ENCODE assay signal across 8 cellular contexts in genomic region chr16:1678500-1679098, GRCh38. TPM values are rescaled to one million over a fixed set of nuclear protein-coding genes. Genes with fewer than 3 reads are reported as not detected.
DNase-seq lines count a peak whose midpoint lies in the region; TF ChIP-seq lines count a peak whose summit lies in the region.

No MANE protein-coding gene starts in this region.

- CTCF ChIA-PET in HEK293T (lab: Yijun Ruan, JAX), result interaction anchor here (1.2 to 1.4 kb wide), 2 partner anchors 27 to 45 kb away, joined by 5 to 6 read pairs; partner anchors contain the start of gene MAPK8IP3
- CTCF ChIA-PET in OCI-LY7 (lab: Charles Lee; ENCODE audit: unreplicated experiment), result interaction anchor here (1.0 kb wide), 1 partner anchor 27 kb away, joined by 3 read pairs; the partner anchor contains the start of gene MAPK8IP3

- no peaks in the 10 kb centered on the region for H3K9me3 ChIP-seq in OCI-LY7 (ENCODE audit: low read length)

- H3K4me1 ChIP-seq in OCI-LY7 (ENCODE audit: insufficient read depth, low read length, poor library complexity, severe bottlenecking) (peaks cover 22% of the 10 kb centered on the region), urinary bladder (ENCODE audit: insufficient read depth) (peaks cover 1% of the 10 kb centered on the region)

- H4K20me1 ChIP-seq in OCI-LY7 (ENCODE audit: insufficient read depth, low read length), result peaks cover 22% of the 10 kb centered on the region

- H3K4me3 ChIP-seq in OCI-LY7 (ENCODE audit: low read depth, low read length, poor library complexity, severe bottlenecking), result peak overlapping the region; percentile 97
- H3K4me3 ChIP-seq in urinary bladder (ENCODE audit: low read depth, low read length), result peak overlapping the region; percentile 79

- H3K36me3 ChIP-seq in OCI-LY7 (ENCODE audit: insufficient read depth, low read length), result peaks cover 51% of the 10 kb centered on the region
- H3K36me3 ChIP-seq in urinary bladder (ENCODE audit: insufficient read depth), result no peaks in the 10 kb centered on the region

- DNase-seq in CMK (ENCODE audit: low read depth) (peak; percentile 24), HEK293T (ENCODE audit: extremely low spot score) (peak; percentile 18), OCI-LY7 (ENCODE audit: low spot score) (peak; percentile 33), globus pallidus (ENCODE audit: low spot score) (peak; percentile 23), posterior vena cava (ENCODE audit: low spot score) (peak; percentile 81), islet precursor cell (no peak)
- DNase-seq in activated T-helper 9 cell treated with anti-CD3 and anti-CD28 coated beads, Interleukin-2, amount 50 U/mL, for 16 hours (ENCODE audit: low read depth), result peak; percentile 43

- no peak for TF ChIP-seq CTCF in OCI-LY7 (conservative IDR thresholded peaks at IDR 0.05; ENCODE audit: low read length)

- POLR2A ChIA-PET in HEK293T (lab: Yijun Ruan, JAX), result interaction anchor here (0.7 to 3.4 kb wide), 8 partner anchors 12 to 86 kb away, joined by 3 to 30 read pairs (median 4); partner anchors contain the start of gene MAPK8IP3
- POLR2A ChIA-PET in OCI-LY7 (lab: Charles Lee), result interaction anchor here (0.6 to 0.8 kb wide), 3 partner anchors 27 to 1230 kb away, joined by 3 to 8 read pairs (median 3); partner anchors contain the start of gene MAPK8IP3

- H3K9me2 ChIP-seq in OCI-LY7 (ENCODE audit: insufficient read depth, low read length), result no peaks in the 10 kb centered on the region

- WGBS in urinary bladder, result 1% methylated on average over 45 of the region's 45 CpGs

- peak overlapping the region; percentile 99 for H3K4me2 ChIP-seq in OCI-LY7 (ENCODE audit: low read length)

- H2AFZ ChIP-seq in OCI-LY7 (ENCODE audit: low read length), result no peak overlapping the region; the same call in 1 of the 2 replicates

- H3K79me2 ChIP-seq in OCI-LY7 (ENCODE audit: insufficient read depth, low read depth, low read length), result peaks cover 50% of the 10 kb centered on the region

- no TSS peak for BruUV-seq in OCI-LY7 (replicated peaks; lab: Mats Ljungman, UMichigan)

- intact Hi-C loops in OCI-LY7 (cut with micrococcal nuclease; ENCODE audit: unreplicated experiment) (loop anchor here (1.0 to 2.0 kb wide), 3 partner anchors 27 to 95 kb away; partner anchors contain the start of genes CRAMP1, IFT140 and MRPS34), posterior vena cava (cut with DNase I) (no loop called here)

- peak overlapping the region; percentile 57 for H3K27ac ChIP-seq in OCI-LY7 (ENCODE audit: low read depth, low read length, poor library complexity, severe bottlenecking)
- peak overlapping the region; percentile 67 for H3K27ac ChIP-seq in urinary bladder (ENCODE audit: low read depth)

TF ChIP-seq in HEK293T, 16 proteins besides CTCF, POLR2A, EP300 and RAD21:
- no peak for TF ChIP-seq SUZ12 (IDR thresholded peaks at IDR 0.05)
- no peak for TF ChIP-seq LEF1 (IDR thresholded peaks at IDR 0.05; ENCODE audit: borderline replicate concordance)
- no peak for TF ChIP-seq BHLHE40 (IDR thresholded peaks at IDR 0.05; ENCODE audit: borderline replicate concordance)
- no peak for TF ChIP-seq CTBP1 (IDR thresholded peaks at IDR 0.05; ENCODE audit: borderline replicate concordance)
- TF ChIP-seq L3MBTL2 (conservative IDR thresholded peaks at IDR 0.05), result no peak
- no peak for TF ChIP-seq ARNT (IDR thresholded peaks at IDR 0.05)
- no peak for TF ChIP-seq FOXK2 (IDR thresholded peaks at IDR 0.05)
- TF ChIP-seq ELF4 (IDR thresholded peaks at IDR 0.05), result no peak
- no peak for TF ChIP-seq PKNOX1 (IDR thresholded peaks at IDR 0.05)
- TF ChIP-seq HDGF (IDR thresholded peaks at IDR 0.05; ENCODE audit: borderline replicate concordance), result no peak
- TF ChIP-seq TARDBP (IDR thresholded peaks at IDR 0.05), result no peak
- TF ChIP-seq FOXM1 (IDR thresholded peaks at IDR 0.05; ENCODE audit: borderline replicate concordance), result no peak
- no peak for TF ChIP-seq SP1 (IDR thresholded peaks at IDR 0.05)
- no peak for TF ChIP-seq NFRKB (IDR thresholded peaks at IDR 0.05)
- no peak for TF ChIP-seq FOXA1 (IDR thresholded peaks at IDR 0.05)
- TF ChIP-seq ZNF384 (IDR thresholded peaks at IDR 0.05), result no peak

RNA-seq across cellular contexts. Expression of gene JPT2, which starts 0.5 kb away (rescaled TPM):
- 48.3 and 67.4 TPM in 2 replicates for total RNA-seq in OCI-LY7 (2014; rRNA removed; shearing (Covaris generic))
- total RNA-seq in OCI-LY7 (2022) (75.2 and 80.3 TPM in 2 replicates), posterior vena cava (10 to 100 TPM; 23.3 to 31.1 TPM), urinary bladder (37.3 TPM)
- 30.7 TPM for polyA plus RNA-seq in urinary bladder

RNA-seq across cellular contexts. Expression of gene MAPK8IP3, which starts 27.4 kb away (rescaled TPM):
- 95.9 and 114 TPM in 2 replicates for total RNA-seq in OCI-LY7 (2014; rRNA removed; shearing (Covaris generic))
- total RNA-seq in OCI-LY7 (2022) (130 and 133 TPM in 2 replicates), posterior vena cava (10 to 100 TPM; 37.1 to 42.3 TPM), urinary bladder (36.8 TPM)
- 47.0 TPM for polyA plus RNA-seq in urinary bladder
